Comparison of ENCODE assay signal across 14 cellular contexts in the genomic region with DNA sequence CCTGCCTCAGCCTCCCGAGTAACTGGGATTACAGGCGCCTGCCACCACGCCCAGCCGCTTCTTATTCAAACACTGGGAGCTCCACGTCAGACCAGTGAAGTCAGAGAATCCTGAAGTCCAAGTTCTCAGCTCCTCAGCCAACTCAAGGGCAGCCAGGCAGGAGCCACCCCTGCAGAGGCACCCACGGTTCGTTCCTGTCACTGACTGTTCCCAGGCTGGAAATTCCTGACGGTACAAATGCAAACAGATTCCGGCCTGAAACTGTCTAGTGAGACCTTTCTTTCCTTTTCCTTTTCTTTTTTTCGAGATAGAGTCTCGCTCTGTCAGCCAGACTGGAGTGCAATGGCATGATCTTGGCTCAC. TPM values are rescaled to one million over a fixed set of nuclear protein-coding genes. Genes with fewer than 3 reads are reported as not detected.
DNase-seq lines count a peak whose midpoint lies in the region; ATAC-seq and TF ChIP-seq lines count a peak whose summit lies in the region.
"Had no signal": no experiment of that assay in that cellular context is flagged by ENCODE, and none has a peak within 500 bp of the region (broad histone marks: within the 10 kb centered on the region; RNA-seq: fewer than 3 reads in every experiment).

No MANE protein-coding gene starts in this region.

- no peaks in the 10 kb centered on the region for H3K9me3 Mint-ChIP-seq in nephron progenitor cell

- no peaks in the 10 kb centered on the region for H3K27me3 Mint-ChIP-seq in nephron progenitor cell (ENCODE audit: low read depth, poor library complexity)

- H3K4me3 ChIP-seq in A673 (ENCODE audit: low read depth, low read length, poor library complexity, severe bottlenecking) = no peak overlapping the region
- no peak overlapping the region for H3K4me3 ChIP-seq in Karpas-422 (ENCODE audit: low read length)
- H3K4me3 ChIP-seq in duodenal mucosa (ENCODE audit: low read depth in 1 of 2, low read length in 2 of 2) = no peak overlapping the region
- no peak overlapping the region for H3K4me3 ChIP-seq in H7 (ENCODE audit: insufficient read depth, low read depth, low read length)
- H3K4me3 ChIP-seq in upper lobe of left lung = no peak overlapping the region

- peaks cover 49% of the 10 kb centered on the region for H3K4me1 Mint-ChIP-seq in nephron progenitor cell

- CTCF ChIA-PET in A673 (lab: Charles Lee) = no interaction called here

- WGBS in upper lobe of left lung, 2 donors = 66 to 77% methylated on average over 9 to 11 of the region's 11 CpGs

- peak overlapping the region; percentile 51 for H3K27ac Mint-ChIP-seq in nephron progenitor cell

- peaks cover 38% of the 10 kb centered on the region for H3K36me3 Mint-ChIP-seq in nephron progenitor cell (ENCODE audit: low read depth)

- H3K9me3 ChIP-seq in A673 (ENCODE audit: low read depth, low read length, poor library complexity, severe bottlenecking) = no peaks in the 10 kb centered on the region
- no peaks in the 10 kb centered on the region for H3K9me3 ChIP-seq in Karpas-422 (ENCODE audit: low read length)
- H3K9me3 ChIP-seq in duodenal mucosa (ENCODE audit: control insufficient read depth in 1 of 2, low read length in 2 of 2) = no peaks in the 10 kb centered on the region
- no peaks in the 10 kb centered on the region for H3K9me3 ChIP-seq in upper lobe of left lung

- H3K4me2 ChIP-seq in Karpas-422 (ENCODE audit: low read depth, low read length, poor library complexity, severe bottlenecking) = no peak overlapping the region

- intact Hi-C loops in A673 (cut with micrococcal nuclease; ENCODE audit: unreplicated experiment) = no loop called here

- peaks cover 36% of the 10 kb centered on the region for H3K79me2 ChIP-seq in Karpas-422 (ENCODE audit: low read length)

- BruUV-seq in A673 (replicated peaks; lab: Mats Ljungman, UMichigan) = no TSS peak

- no peak for ATAC-seq in upper lobe of left lung (ENCODE audit: low FRiP score in 2 of 2)
- ATAC-seq in GM21825 (IDR thresholded peaks at IDR 0.05; ENCODE audit: unreplicated experiment) = no peak

- TF ChIP-seq CTCF in A673 (conservative IDR thresholded peaks at IDR 0.05; ENCODE audit: low read depth, low read length) = no peak
- no peak for TF ChIP-seq CTCF in nephron progenitor cell (IDR thresholded peaks at IDR 0.05)
- no peak for TF ChIP-seq CTCF in upper lobe of left lung (IDR thresholded peaks at IDR 0.05)

- H3K9ac ChIP-seq in Karpas-422 (ENCODE audit: low read length) (no peak overlapping the region), duodenal mucosa (ENCODE audit: low read depth in 1 of 2, low read length in 2 of 2) (peak overlapping the region; percentile 44)

- H2AFZ ChIP-seq in Karpas-422 (ENCODE audit: low read length) = no peak overlapping the region

- H3K27me3 ChIP-seq in A673 (replicated peaks; ENCODE audit: insufficient read depth, low read depth, low read length, poor library complexity) (no peaks in the 10 kb centered on the region), Karpas-422 (ENCODE audit: low read length) (no peaks in the 10 kb centered on the region), duodenal mucosa (ENCODE audit: control insufficient read depth in 1 of 2, insufficient read depth in 2 of 2, low read length in 2 of 2) (no peaks in the 10 kb centered on the region), H7 (ENCODE audit: control insufficient read depth, insufficient read depth, low read length) (no peaks in the 10 kb centered on the region), upper lobe of left lung (no peaks in the 10 kb centered on the region)

- peaks cover 6% of the 10 kb centered on the region for H3K4me1 ChIP-seq in A673 (ENCODE audit: insufficient read depth, low read length, poor library complexity, severe bottlenecking)
- peaks cover 22% of the 10 kb centered on the region for H3K4me1 ChIP-seq in Karpas-422 (ENCODE audit: low read length)
- H3K4me1 ChIP-seq in duodenal mucosa (ENCODE audit: control insufficient read depth in 1 of 2, insufficient read depth in 2 of 2, low read length in 2 of 2) = peaks cover 30 to 46% of the 10 kb centered on the region in 2 donors
- peaks cover 10 to 48% (median 13%) of the 10 kb centered on the region in 4 donors for H3K4me1 ChIP-seq in upper lobe of left lung

- DNase-seq in A673 (ENCODE audit: low spot score) (no peak), Karpas-422 (peak; percentile 34), nephron progenitor cell (no peak), H7 (no peak), upper lobe of left lung (no peak), HT-29 (ENCODE audit: low spot score) (no peak)
- DNase-seq: activated T-cell treated with anti-CD3 and anti-CD28 coated beads for 4 hours, cerebellar nuclear complex, GDM1, MV-4-11, NCI-H2107, substantia nigra had no signal

- TF ChIP-seq EP300 in upper lobe of left lung (IDR thresholded peaks at IDR 0.05) = no peak

- peak overlapping the region; percentile 37 for H3K27ac ChIP-seq in A673 (ENCODE audit: low read depth, low read length, poor library complexity, severe bottlenecking)
- no peak overlapping the region for H3K27ac ChIP-seq in Karpas-422 (ENCODE audit: low read length)
- H3K27ac ChIP-seq in duodenal mucosa (ENCODE audit: low read depth, low read length) = peak overlapping the region; percentile 42
- H3K27ac ChIP-seq in upper lobe of left lung = no peak overlapping the region

- H3K9me2 ChIP-seq in Karpas-422 (replicated peaks; ENCODE audit: insufficient read depth, low read length) = no peaks in the 10 kb centered on the region

- H3K36me3 ChIP-seq in A673 (ENCODE audit: insufficient read depth, low read length, poor library complexity, severe bottlenecking) (peaks cover 3% of the 10 kb centered on the region), Karpas-422 (ENCODE audit: insufficient read depth, low read length) (no peaks in the 10 kb centered on the region), duodenal mucosa (ENCODE audit: control insufficient read depth in 1 of 2, insufficient read depth in 2 of 2, low read length in 2 of 2) (peaks cover 0 to 5% of the 10 kb centered on the region in 2 donors), H7 (replicated peaks; ENCODE audit: control insufficient read depth, insufficient read depth, low read length) (no peaks in the 10 kb centered on the region), upper lobe of left lung (peaks cover 0 to 7% (median 0%) of the 10 kb centered on the region in 4 donors)

- no peak overlapping the region for H3K4me3 Mint-ChIP-seq in nephron progenitor cell

- POLR2A ChIA-PET in A673 (lab: Charles Lee; ENCODE audit: low non-redundant PET) = no interaction called here

- no peaks in the 10 kb centered on the region for H4K20me1 ChIP-seq in Karpas-422 (ENCODE audit: insufficient read depth, low read depth, low read length)

- no peak for TF ChIP-seq POLR2A in upper lobe of left lung (IDR thresholded peaks at IDR 0.05)

RNA-seq across cellular contexts. Expression of a gene that starts 11.7 kb away (rescaled TPM):
- total RNA-seq in A673 (2021) (56.3 and 60.5 TPM in 2 replicates), upper lobe of left lung (100 to 1,000 TPM in 1 of 6 donors, 10 to 100 TPM in 5; 33.0 to 116 (median 47.9) TPM)
- total RNA-seq in Karpas-422 (2014; rRNA removed; shearing (Covaris generic); ENCODE audit: low replicate concordance) = 24.9 and 32.9 TPM in 2 replicates
- total RNA-seq in H7 (2014; rRNA removed; shearing (Covaris generic)) = 47.4 and 54.8 TPM in 2 replicates
- total RNA-seq in HT-29 (2014; rRNA removed; shearing (Covaris generic)) = 34.6 and 35.1 TPM in 2 replicates

RNA-seq across cellular contexts. Expression of a gene that starts 22.1 kb away (rescaled TPM):
- total RNA-seq in A673 (2021) = 38.1 and 39.4 TPM in 2 replicates
- 11.4 and 16.1 TPM in 2 replicates for total RNA-seq in Karpas-422 (2014; rRNA removed; shearing (Covaris generic); ENCODE audit: low replicate concordance)
- 12.0 and 16.8 TPM in 2 replicates for total RNA-seq in H7 (2014; rRNA removed; shearing (Covaris generic))
- total RNA-seq in upper lobe of left lung = 10 to 100 TPM; 20.8 to 55.5 (median 24.9) TPM
- total RNA-seq in HT-29 (2014; rRNA removed; shearing (Covaris generic)) = 21.9 and 24.1 TPM in 2 replicates

RNA-seq across cellular contexts. Expression of a gene that starts 43.3 kb away (rescaled TPM):
- total RNA-seq in A673 (2021) = 56.1 and 58.9 TPM in 2 replicates
- total RNA-seq in Karpas-422 (2014; rRNA removed; shearing (Covaris generic); ENCODE audit: low replicate concordance) = 26.2 and 39.6 TPM in 2 replicates
- 18.6 and 26.2 TPM in 2 replicates for total RNA-seq in H7 (2014; rRNA removed; shearing (Covaris generic))
- total RNA-seq in upper lobe of left lung = 100 to 1,000 TPM in 2 of 6 donors, 10 to 100 TPM in 4; 23.9 to 417 (median 54.5) TPM
- 55.8 and 62.9 TPM in 2 replicates for total RNA-seq in HT-29 (2014; rRNA removed; shearing (Covaris generic))

RNA-seq across cellular contexts. Expression of a gene that starts 48.9 kb away (rescaled TPM):
- total RNA-seq in A673 (2021) = 0.55 and 0.67 TPM in 2 replicates
- total RNA-seq in Karpas-422 (2014; rRNA removed; shearing (Covaris generic); ENCODE audit: low replicate concordance) = 1.3 and 2.7 TPM in 2 replicates
- 11.9 and 15.7 TPM in 2 replicates for total RNA-seq in H7 (2014; rRNA removed; shearing (Covaris generic))
- 10 to 100 TPM in 5 of 6 donors, not detected in 1; 13.6 to 79.3 (median 33.0) TPM for total RNA-seq in upper lobe of left lung
- total RNA-seq in HT-29 (2014; rRNA removed; shearing (Covaris generic)) = 0.10 and 1.3 TPM in 2 replicates

Comparison
In these comparisons a context has a peak if more than half of its experiments do, and no peak if none do; other contexts are left out.
1. H3K27ac ChIP-seq: peak in A673 (single experiment) and duodenal mucosa (single experiment); none in Karpas-422 (single experiment) and upper lobe of left lung (0 of 4).